Comparison of ENCODE assay signal across 8 cellular contexts in genomic region chr17:59786536-59787319, GRCh38.
A peak's percentile ranks its signal among the peaks of the same experiment; 100 is the strongest.
DNase-seq lines count a peak whose midpoint lies in the region; ATAC-seq, FAIRE-seq and TF ChIP-seq lines count a peak whose summit lies in the region.

No MANE protein-coding gene starts in this region.

- H3K4me3 ChIP-seq in AG04450 (ENCODE audit: low read depth, low read length) = peak overlapping the region; percentile 36

- peak; percentile 88 for ATAC-seq in HG03045 (IDR thresholded peaks at IDR 0.05; ENCODE audit: unreplicated experiment)
- peak; percentile 89 for ATAC-seq in activated CD8-positive, alpha-beta T cell treated with anti-CD3 and anti-CD28 coated beads, Interleukin-2, amount 10 ng/mL, durations not matched to agents 7 days and 5 days

- H3K27me3 ChIP-seq in AG04450 (ENCODE audit: control insufficient read depth, insufficient read depth, low read length) = no peaks in the 10 kb centered on the region

- H3K4me1 Mint-ChIP-seq in activated CD8-positive, alpha-beta T cell treated with anti-CD3 and anti-CD28 coated beads, Interleukin-2, amount 10 ng/mL, durations not matched to agents 7 days and 5 days (ENCODE audit: low read depth) = peaks cover 65% of the 10 kb centered on the region

- H3K27ac Mint-ChIP-seq in activated CD8-positive, alpha-beta T cell treated with anti-CD3 and anti-CD28 coated beads, Interleukin-2, amount 10 ng/mL, durations not matched to agents 7 days and 5 days = peak overlapping the region; percentile 97

- peaks cover 27% of the 10 kb centered on the region for H3K36me3 Mint-ChIP-seq in activated CD8-positive, alpha-beta T cell treated with anti-CD3 and anti-CD28 coated beads, Interleukin-2, amount 10 ng/mL, durations not matched to agents 7 days and 5 days (ENCODE audit: low read depth)

- no peaks in the 10 kb centered on the region for H3K9me3 Mint-ChIP-seq in activated CD8-positive, alpha-beta T cell treated with anti-CD3 and anti-CD28 coated beads, Interleukin-2, amount 10 ng/mL, durations not matched to agents 7 days and 5 days (ENCODE audit: insufficient read depth)

- POLR2A ChIA-PET in AG04450 (lab: Yijun Ruan, JAX) = interaction anchor here (0.6 to 3.0 kb wide), 12 partner anchors 20 to 57 kb away, joined by 3 to 62 read pairs (median 10); no protein-coding TSS in a partner anchor
- POLR2A ChIA-PET in activated CD8-positive, alpha-beta T cell treated with anti-CD3 and anti-CD28 coated beads, Interleukin-2, amount 10 ng/mL, durations not matched to agents 7 days and 5 days (lab: Charles Lee) = interaction anchor here (0.8 to 8.6 kb wide), 19 partner anchors 10 to 178 kb away, joined by 3 to 406 read pairs (median 6); partner anchors contain the start of genes CLTC, PTRH2, RNFT1 and TUBD1

- peak; percentile 8 for TF ChIP-seq POLR2A in GM18526 (IDR thresholded peaks at IDR 0.05; ENCODE audit: extremely low read depth, insufficient read length)

- CTCF ChIA-PET in AG04450 (lab: Charles Lee) = interaction anchor here (1.2 to 1.9 kb wide), 2 partner anchors 33 to 71 kb away, joined by 3 to 7 read pairs; no protein-coding TSS in a partner anchor
- CTCF ChIA-PET in activated CD8-positive, alpha-beta T cell treated with anti-CD3 and anti-CD28 coated beads, Interleukin-2, amount 10 ng/mL, durations not matched to agents 7 days and 5 days (lab: Charles Lee) = interaction anchor here (0.9 to 7.5 kb wide), 11 partner anchors 13 to 73 kb away, joined by 3 to 79 read pairs (median 4); no protein-coding TSS in a partner anchor

- H3K27ac ChIP-seq in AG04450 (ENCODE audit: low read depth, low read length) = peak overlapping the region; percentile 92

- H3K27me3 Mint-ChIP-seq in activated CD8-positive, alpha-beta T cell treated with anti-CD3 and anti-CD28 coated beads, Interleukin-2, amount 10 ng/mL, durations not matched to agents 7 days and 5 days (ENCODE audit: low read depth) = no peaks in the 10 kb centered on the region

- DNase-seq in AG04450 (ENCODE audit: low read depth, low spot score) (peak; percentile 99), NCI-H774 (lab: John Stamatoyannopoulos, UW) (peak; percentile 51), myocyte (ENCODE audit: low read depth) (peak; percentile 98)
- peak; percentile 92 for DNase-seq in activated CD8-positive, alpha-beta T cell treated with anti-CD3 and anti-CD28 coated beads, Interleukin-2, amount 10 ng/mL, durations not matched to agents 7 days and 5 days
- peak; percentile 22 to 92 (median 72) for DNase-seq in stimulated activated naive CD4-positive, alpha-beta T cell (lab: John Stamatoyannopoulos, UW)

- H3K9me3 ChIP-seq in AG04450 (ENCODE audit: control insufficient read depth, insufficient read depth, low read length) = no peaks in the 10 kb centered on the region

- TF ChIP-seq CTCF in AG04450 (IDR thresholded peaks at IDR 0.05; ENCODE audit: low read depth, low read length) = no peak

- peak; percentile 80 for FAIRE-seq in endometrium (lab: Jason Lieb, UNC)

- peak overlapping the region; percentile 76 for H3K4me3 Mint-ChIP-seq in activated CD8-positive, alpha-beta T cell treated with anti-CD3 and anti-CD28 coated beads, Interleukin-2, amount 10 ng/mL, durations not matched to agents 7 days and 5 days

Comparison
In these comparisons a context has a peak if more than half of its experiments do, and no peak if none do; other contexts are left out.
1. Peak in every context shown above with its lines: DNase-seq, ATAC-seq, H3K4me3 ChIP-seq and H3K27ac ChIP-seq.